Comparison of ENCODE assay signal across 26 cellular contexts in the genomic region with DNA sequence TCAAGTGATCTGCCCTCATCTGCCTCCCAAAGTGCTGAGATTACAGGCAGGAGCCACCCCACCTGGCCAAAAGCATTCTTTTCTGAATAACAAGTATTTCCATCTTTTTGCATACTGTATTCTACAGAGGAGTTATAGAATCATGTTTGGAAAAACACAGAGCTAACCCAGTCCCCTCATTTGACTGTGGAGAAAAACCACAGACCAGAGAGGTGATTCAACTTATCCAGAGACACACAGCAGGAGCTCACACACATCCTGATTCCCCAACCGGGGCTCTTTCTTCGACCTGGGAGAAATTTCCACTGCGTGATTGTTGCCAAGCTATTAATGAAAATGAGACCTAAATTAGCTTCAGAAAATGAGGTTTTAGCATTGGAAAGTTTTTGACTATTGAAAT.
DNase-seq lines count a peak whose midpoint lies in the region; ATAC-seq, FAIRE-seq and TF ChIP-seq lines count a peak whose summit lies in the region.
"Had no signal": no experiment of that assay in that cellular context is flagged by ENCODE, and none has a peak within 500 bp of the region (broad histone marks: within the 10 kb centered on the region; RNA-seq: fewer than 3 reads in every experiment).

No MANE protein-coding gene starts in this region.

- no peaks in the 10 kb centered on the region for H3K79me1 ChIP-seq in mesendoderm (ENCODE audit: low read length)

- no peak overlapping the region for H3K23ac ChIP-seq in mesendoderm (ENCODE audit: low read length)

- TF ChIP-seq POLR2A in GM12892 (IDR thresholded peaks at IDR 0.05; ENCODE audit: low read depth, low read length), result no peak

- peak; percentile 27 for FAIRE-seq in GM12892 (lab: Jason Lieb, UNC)

- no peaks in the 10 kb centered on the region for H3K9me3 Mint-ChIP-seq in CD14-positive monocyte
- H3K9me3 Mint-ChIP-seq in activated T-helper 17 cell treated with anti-CD3 and anti-CD28 coated beads, Interleukin-2, amount 50 U/mL, for 72 hours, result no peaks in the 10 kb centered on the region
- H3K9me3 Mint-ChIP-seq in neural progenitor cell, result no peaks in the 10 kb centered on the region
- H3K9me3 Mint-ChIP-seq: CD8-positive, alpha-beta T cell had no signal

- no peak overlapping the region for H2AFZ ChIP-seq in neural progenitor cell (replicated peaks)

- H3K9ac ChIP-seq in neural progenitor cell (no peak overlapping the region), mesendoderm (ENCODE audit: low read length) (no peak overlapping the region)

- no peak overlapping the region for H3K27ac ChIP-seq in neural progenitor cell
- H3K27ac ChIP-seq in mesendoderm (ENCODE audit: low read depth, low read length), result no peak overlapping the region
- H3K27ac ChIP-seq: Peyer's patch had no signal

- no peak overlapping the region for H3K4ac ChIP-seq in mesendoderm (ENCODE audit: low read depth, low read length)

- H3K4me1 Mint-ChIP-seq in CD14-positive monocyte, result peaks cover 34% of the 10 kb centered on the region
- no peaks in the 10 kb centered on the region for H3K4me1 Mint-ChIP-seq in activated T-helper 17 cell treated with anti-CD3 and anti-CD28 coated beads, Interleukin-2, amount 50 U/mL, for 72 hours
- H3K4me1 Mint-ChIP-seq in neural progenitor cell, result peaks cover 58% of the 10 kb centered on the region

- no peak overlapping the region for H2BK15ac ChIP-seq in mesendoderm (replicated peaks; ENCODE audit: low read depth)

- TF ChIP-seq CTCF in CD14-positive monocyte (IDR thresholded peaks at IDR 0.05), result no peak
- TF ChIP-seq CTCF in neural progenitor cell (IDR thresholded peaks at IDR 0.05), result no peak

- H3K27me3 Mint-ChIP-seq in CD14-positive monocyte (ENCODE audit: low read depth in 3 of 3), result peaks cover 7 to 20% (median 12%) of the 10 kb centered on the region in 3 donors
- peaks cover under 1% of the 10 kb centered on the region for H3K27me3 Mint-ChIP-seq in activated T-helper 17 cell treated with anti-CD3 and anti-CD28 coated beads, Interleukin-2, amount 50 U/mL, for 72 hours
- peaks cover 16% of the 10 kb centered on the region for H3K27me3 Mint-ChIP-seq in neural progenitor cell (ENCODE audit: insufficient read depth, low read depth)

- H3K36me3 ChIP-seq in neural progenitor cell (no peaks in the 10 kb centered on the region), mesendoderm (ENCODE audit: control insufficient read depth, insufficient read depth, low read length) (no peaks in the 10 kb centered on the region)
- H3K36me3 ChIP-seq: Peyer's patch had no signal

- H3K36me3 Mint-ChIP-seq in CD14-positive monocyte (peaks cover 5 to 13% of the 10 kb centered on the region in 2 donors), neural progenitor cell (no peaks in the 10 kb centered on the region)
- no peaks in the 10 kb centered on the region for H3K36me3 Mint-ChIP-seq in activated T-helper 17 cell treated with anti-CD3 and anti-CD28 coated beads, Interleukin-2, amount 50 U/mL, for 72 hours (ENCODE audit: low read depth)
- H3K36me3 Mint-ChIP-seq: CD8-positive, alpha-beta T cell had no signal

- H3K27me3 ChIP-seq in neural progenitor cell, result no peaks in the 10 kb centered on the region
- no peaks in the 10 kb centered on the region for H3K27me3 ChIP-seq in mesendoderm (ENCODE audit: insufficient read depth, low read length, poor library complexity)
- H3K27me3 ChIP-seq: Peyer's patch had no signal

- H3K27ac Mint-ChIP-seq in CD14-positive monocyte (peak overlapping the region in 1 of 7 donors; percentile 58), neural progenitor cell (no peak overlapping the region)
- H3K27ac Mint-ChIP-seq in activated T-helper 17 cell treated with anti-CD3 and anti-CD28 coated beads, Interleukin-2, amount 50 U/mL, for 72 hours, result no peak overlapping the region
- H3K27ac Mint-ChIP-seq: CD8-positive, alpha-beta T cell had no signal

- H3K4me1 ChIP-seq in neural progenitor cell (peaks cover 23% of the 10 kb centered on the region), mesendoderm (ENCODE audit: control insufficient read depth, low read depth, low read length) (no peaks in the 10 kb centered on the region)

- no peak overlapping the region for H3K18ac ChIP-seq in mesendoderm (ENCODE audit: low read length)

- no peaks in the 10 kb centered on the region for H3K79me2 ChIP-seq in neural progenitor cell (ENCODE audit: low read depth)
- no peaks in the 10 kb centered on the region for H3K79me2 ChIP-seq in mesendoderm (ENCODE audit: control insufficient read depth, insufficient read depth, low read length)

- no peak overlapping the region for H4K5ac ChIP-seq in mesendoderm (ENCODE audit: low read length)

- H3K56ac ChIP-seq in mesendoderm (ENCODE audit: low read length), result no peak overlapping the region

- no CpG with 5 or more reads among the region's 3 CpGs for WGBS in mesendoderm (ENCODE audit: extremely low coverage, insufficient coverage, low lambda C conversion rate)

- no peaks in the 10 kb centered on the region for H3K9me3 ChIP-seq in neural progenitor cell (ENCODE audit: low read depth)
- H3K9me3 ChIP-seq: Caco-2, Peyer's patch had no signal

- no peak overlapping the region for H2BK5ac ChIP-seq in mesendoderm (ENCODE audit: low read length)

- no peak overlapping the region for H3K4me2 ChIP-seq in neural progenitor cell
- no peak overlapping the region for H3K4me2 ChIP-seq in mesendoderm (ENCODE audit: low read length)

- no peak overlapping the region for H4K8ac ChIP-seq in mesendoderm (ENCODE audit: low read depth, low read length)

- peak; percentile 5 for DNase-seq in CD14-positive monocyte (ENCODE audit: low spot score)
- no peak for DNase-seq in GM12892 (ENCODE audit: insufficient read length)
- DNase-seq in neural progenitor cell (ENCODE audit: low spot score), result no peak
- DNase-seq in NOMO-1 treated with DMSO at 0.1 percent for 48 hours (lab: John Stamatoyannopoulos, UW; ENCODE audit: unreplicated experiment), result no peak
- DNase-seq in mesendoderm, result no peak
- DNase-seq: C1 segment of cervical spinal cord; Caco-2; CD8-positive, alpha-beta T cell; DMS 273 treated with DMSO at 0.1 percent for 48 hours; DMS79; EL; GDM1; NCI-H1092; NCI-H1417 treated with DMSO at 0.1 percent for 48 hours; NCI-H187; NCI-H2081 treated with DMSO at 0.1 percent for 48 hours; NCI-H2171; NCI-H226; NCI-H510A; NCI-H69; OCI-M1; Peyer's patch; SHP77 treated with DMSO at 0.1 percent for 48 hours had no signal

- H2BK120ac ChIP-seq in mesendoderm (ENCODE audit: low read depth, low read length), result no peak overlapping the region

- H3K4me3 ChIP-seq in neural progenitor cell (no peak overlapping the region), mesendoderm (ENCODE audit: low read length) (no peak overlapping the region)
- H3K4me3 ChIP-seq: Peyer's patch had no signal

- H3F3A ChIP-seq in neural progenitor cell (ENCODE audit: low read depth), result no peaks in the 10 kb centered on the region

- peak; percentile 68 for ATAC-seq in activated T-helper 17 cell treated with anti-CD3 and anti-CD28 coated beads, Interleukin-2, amount 50 U/mL, for 72 hours (replicated peaks)
- no peak for ATAC-seq in HG03457 (IDR thresholded peaks at IDR 0.05; ENCODE audit: unreplicated experiment)
- ATAC-seq: CD8-positive, alpha-beta T cell; HCT116 had no signal

- no peaks in the 10 kb centered on the region for H4K20me1 ChIP-seq in neural progenitor cell (ENCODE audit: low read depth)

- no peak overlapping the region for H2AK5ac ChIP-seq in mesendoderm (ENCODE audit: low read length)

- intact Hi-C loops in CD14-positive monocyte (cut with micrococcal nuclease), result loop anchor here (5.0 kb wide), 2 partner anchors 33 to 37 kb away; no protein-coding TSS in a partner anchor

- H3K4me3 Mint-ChIP-seq in CD14-positive monocyte (peak overlapping the region in 1 of 2 donors; percentile 11), neural progenitor cell (peak overlapping the region; percentile 35)
- H3K4me3 Mint-ChIP-seq in activated T-helper 17 cell treated with anti-CD3 and anti-CD28 coated beads, Interleukin-2, amount 50 U/mL, for 72 hours, result no peak overlapping the region
- H3K4me3 Mint-ChIP-seq: CD8-positive, alpha-beta T cell had no signal
